ENCODE assay signal across 16 cellular contexts in genomic region chr4:113117346-113117677, GRCh38.
"Had no signal": no experiment of that assay in that cellular context is flagged by ENCODE, and none has a peak within 500 bp of the region (broad histone marks: within the 10 kb centered on the region; RNA-seq: fewer than 3 reads in every experiment).

No MANE protein-coding gene starts in this region.

- H3K4me3 ChIP-seq: heart left ventricle, skin epidermis, tibial nerve had no signal

- H3K36me3 Mint-ChIP-seq: activated naive CD8-positive, alpha-beta T cell treated with anti-CD3 and anti-CD28 coated beads for 36 hours had no signal

- H3K27me3 ChIP-seq: brain microvascular endothelial cell, heart left ventricle, neutrophil, tibial nerve had no signal

- H3K9me3 ChIP-seq: heart left ventricle, neutrophil, tibial nerve had no signal

- H3K4me3 Mint-ChIP-seq: activated CD4-positive, alpha-beta T cell treated with anti-CD3 and anti-CD28 coated beads, Interleukin-2, amount 10 ng/mL, durations not matched to agents 24 days and 14 days; activated naive CD8-positive, alpha-beta T cell treated with anti-CD3 and anti-CD28 coated beads for 36 hours; central memory CD8-positive, alpha-beta T cell; T-helper 2 cell treated with Interferon-gamma antibody and Interleukin-4, amounts not matched to agents 5 μg/mL and 100 μg/mL, for 36 hours had no signal

- H3K27ac Mint-ChIP-seq: activated CD4-positive, alpha-beta T cell treated with anti-CD3 and anti-CD28 coated beads, Interleukin-2, amount 10 ng/mL, durations not matched to agents 24 days and 14 days; activated naive CD8-positive, alpha-beta T cell treated with anti-CD3 and anti-CD28 coated beads for 36 hours; T-helper 2 cell treated with Interferon-gamma antibody and Interleukin-4, amounts not matched to agents 5 μg/mL and 100 μg/mL, for 36 hours had no signal

- H3K4me1 Mint-ChIP-seq: activated CD4-positive, alpha-beta T cell treated with anti-CD3 and anti-CD28 coated beads, Interleukin-2, amount 10 ng/mL, durations not matched to agents 24 days and 14 days; activated naive CD8-positive, alpha-beta T cell treated with anti-CD3 and anti-CD28 coated beads for 36 hours; central memory CD8-positive, alpha-beta T cell had no signal

- H3K36me3 ChIP-seq: brain microvascular endothelial cell, heart left ventricle, neutrophil, tibial nerve had no signal

- DNase-seq: activated CD4-positive, alpha-beta T cell treated with anti-CD3 and anti-CD28 coated beads, Interleukin-2, amount 10 ng/mL, durations not matched to agents 24 days and 14 days; activated CD4-positive, CD25-positive, alpha-beta regulatory T cell; activated CD8-positive, alpha-beta memory T cell treated with anti-CD3 and anti-CD28 coated beads, Interleukin-2, amount 50 U/mL, for 48 hours; activated naive CD8-positive, alpha-beta T cell treated with anti-CD3 and anti-CD28 coated beads for 36 hours; brain microvascular endothelial cell; effector memory CD4-positive, alpha-beta T cell; midbrain; stimulated activated CD4-positive, alpha-beta T cell treated with anti-CD3 and anti-CD28 coated beads, Interleukin-4, amount 100 ng/mL, for 24 hours; stimulated activated naive CD4-positive, alpha-beta T cell had no signal

- ATAC-seq: left lobe of liver had no signal

- H3K9me3 Mint-ChIP-seq: activated CD4-positive, alpha-beta T cell treated with anti-CD3 and anti-CD28 coated beads, Interleukin-2, amount 10 ng/mL, durations not matched to agents 24 days and 14 days; activated naive CD8-positive, alpha-beta T cell treated with anti-CD3 and anti-CD28 coated beads for 36 hours; central memory CD8-positive, alpha-beta T cell; T-helper 2 cell treated with Interferon-gamma antibody and Interleukin-4, amounts not matched to agents 5 μg/mL and 100 μg/mL, for 36 hours had no signal

- H3K27me3 Mint-ChIP-seq: activated naive CD8-positive, alpha-beta T cell treated with anti-CD3 and anti-CD28 coated beads for 36 hours; central memory CD8-positive, alpha-beta T cell had no signal
